Comparison of ENCODE assay signal across 21 cellular contexts in the genomic region with DNA sequence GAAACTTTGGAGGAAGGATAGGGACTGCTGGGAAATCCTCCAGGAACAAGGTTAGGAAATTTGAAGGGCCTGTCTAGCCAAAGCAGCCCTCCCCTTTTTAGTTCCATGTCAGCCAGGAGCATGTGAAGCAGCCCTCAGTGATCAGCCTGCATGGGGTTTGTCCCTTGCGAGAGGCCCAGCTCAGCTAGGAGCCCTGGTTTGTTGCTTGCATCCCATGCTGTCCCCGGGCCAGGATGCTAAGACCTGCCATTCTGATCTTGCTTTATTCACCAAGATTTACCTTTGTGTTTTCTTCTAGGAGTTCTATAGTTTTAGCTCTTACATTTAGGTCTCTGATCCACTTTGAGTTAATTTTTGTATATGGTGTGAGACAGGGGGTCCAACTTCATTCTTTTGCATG. TPM values are rescaled to one million over a fixed set of nuclear protein-coding genes. Genes with fewer than 3 reads are reported as not detected.
DNase-seq lines count a peak whose midpoint lies in the region; ATAC-seq, FAIRE-seq and TF ChIP-seq lines count a peak whose summit lies in the region.
"Had no signal": no experiment of that assay in that cellular context is flagged by ENCODE, and none has a peak within 500 bp of the region (broad histone marks: within the 10 kb centered on the region; RNA-seq: fewer than 3 reads in every experiment).

No MANE protein-coding gene starts in this region.

- no peak overlapping the region for H3K4me3 Mint-ChIP-seq in activated naive CD8-positive, alpha-beta T cell treated with anti-CD3 and anti-CD28 coated beads, Interleukin-2, amount 10 ng/mL, durations not matched to agents 7 days and 5 days
- H3K4me3 Mint-ChIP-seq in activated naive CD8-positive, alpha-beta T cell treated with anti-CD3 and anti-CD28 coated beads, Interleukin-2, amount 50 U/mL, for 24 hours = no peak overlapping the region
- H3K4me3 Mint-ChIP-seq in activated CD8-positive, alpha-beta T cell treated with anti-CD3 and anti-CD28 coated beads for 36 hours = no peak overlapping the region
- H3K4me3 Mint-ChIP-seq: CD8-positive, alpha-beta T cell had no signal

- intact Hi-C loops in activated CD8-positive, alpha-beta T cell treated with anti-CD3 and anti-CD28 coated beads for 36 hours (cut with micrococcal nuclease) = loop anchor here (10.0 kb wide), 1 partner anchor 116 kb away; no protein-coding TSS in a partner anchor

- POLR2A ChIA-PET in activated naive CD8-positive, alpha-beta T cell treated with anti-CD3 and anti-CD28 coated beads, Interleukin-2, amount 10 ng/mL, durations not matched to agents 7 days and 5 days (lab: Charles Lee) = no interaction called here
- POLR2A ChIA-PET in activated CD8-positive, alpha-beta T cell treated with anti-CD3 and anti-CD28 coated beads for 36 hours (lab: Charles Lee) = interaction anchor here (0.9 kb wide), 1 partner anchor 16 kb away, joined by 3 read pairs; no protein-coding TSS in a partner anchor

- H3K36me3 Mint-ChIP-seq in activated naive CD8-positive, alpha-beta T cell treated with anti-CD3 and anti-CD28 coated beads, Interleukin-2, amount 10 ng/mL, durations not matched to agents 7 days and 5 days = peaks cover 15% of the 10 kb centered on the region
- H3K36me3 Mint-ChIP-seq in activated naive CD8-positive, alpha-beta T cell treated with anti-CD3 and anti-CD28 coated beads, Interleukin-2, amount 50 U/mL, for 24 hours (ENCODE audit: low read depth) = peaks cover 8% of the 10 kb centered on the region
- H3K36me3 Mint-ChIP-seq in activated CD8-positive, alpha-beta T cell treated with anti-CD3 and anti-CD28 coated beads for 36 hours (ENCODE audit: low read depth) = peaks cover 9% of the 10 kb centered on the region

- H3K27me3 Mint-ChIP-seq in activated naive CD8-positive, alpha-beta T cell treated with anti-CD3 and anti-CD28 coated beads, Interleukin-2, amount 10 ng/mL, durations not matched to agents 7 days and 5 days = no peaks in the 10 kb centered on the region
- no peaks in the 10 kb centered on the region for H3K27me3 Mint-ChIP-seq in activated naive CD8-positive, alpha-beta T cell treated with anti-CD3 and anti-CD28 coated beads, Interleukin-2, amount 50 U/mL, for 24 hours
- no peaks in the 10 kb centered on the region for H3K27me3 Mint-ChIP-seq in activated CD8-positive, alpha-beta T cell treated with anti-CD3 and anti-CD28 coated beads for 36 hours

- no peak for ATAC-seq in activated naive CD8-positive, alpha-beta T cell treated with anti-CD3 and anti-CD28 coated beads, Interleukin-2, amount 10 ng/mL, durations not matched to agents 7 days and 5 days (ENCODE audit: low read depth)
- ATAC-seq in activated naive CD8-positive, alpha-beta T cell treated with anti-CD3 and anti-CD28 coated beads, Interleukin-2, amount 50 U/mL, for 24 hours = no peak
- peak; percentile 39 for ATAC-seq in activated CD8-positive, alpha-beta T cell treated with anti-CD3 and anti-CD28 coated beads for 36 hours
- ATAC-seq: CD8-positive, alpha-beta T cell; HCT116 had no signal

- TF ChIP-seq CTCF in activated CD8-positive, alpha-beta T cell treated with anti-CD3 and anti-CD28 coated beads for 36 hours (IDR thresholded peaks at IDR 0.05) = no peak

- H3K27ac Mint-ChIP-seq in activated naive CD8-positive, alpha-beta T cell treated with anti-CD3 and anti-CD28 coated beads, Interleukin-2, amount 10 ng/mL, durations not matched to agents 7 days and 5 days = peak overlapping the region; percentile 22
- H3K27ac Mint-ChIP-seq in activated naive CD8-positive, alpha-beta T cell treated with anti-CD3 and anti-CD28 coated beads, Interleukin-2, amount 50 U/mL, for 24 hours = no peak overlapping the region
- H3K27ac Mint-ChIP-seq in activated CD8-positive, alpha-beta T cell treated with anti-CD3 and anti-CD28 coated beads for 36 hours = no peak overlapping the region
- H3K27ac Mint-ChIP-seq: CD8-positive, alpha-beta T cell had no signal

- no peaks in the 10 kb centered on the region for H3K9me3 Mint-ChIP-seq in activated naive CD8-positive, alpha-beta T cell treated with anti-CD3 and anti-CD28 coated beads, Interleukin-2, amount 10 ng/mL, durations not matched to agents 7 days and 5 days
- no peaks in the 10 kb centered on the region for H3K9me3 Mint-ChIP-seq in activated naive CD8-positive, alpha-beta T cell treated with anti-CD3 and anti-CD28 coated beads, Interleukin-2, amount 50 U/mL, for 24 hours
- H3K9me3 Mint-ChIP-seq in activated CD8-positive, alpha-beta T cell treated with anti-CD3 and anti-CD28 coated beads for 36 hours = no peaks in the 10 kb centered on the region
- H3K9me3 Mint-ChIP-seq: CD8-positive, alpha-beta T cell had no signal

- no peak for DNase-seq in activated naive CD8-positive, alpha-beta T cell treated with anti-CD3 and anti-CD28 coated beads, Interleukin-2, amount 10 ng/mL, durations not matched to agents 7 days and 5 days
- no peak for DNase-seq in activated naive CD8-positive, alpha-beta T cell treated with anti-CD3 and anti-CD28 coated beads, Interleukin-2, amount 50 U/mL, for 24 hours
- DNase-seq in activated CD8-positive, alpha-beta T cell treated with anti-CD3 and anti-CD28 coated beads for 36 hours = peak; percentile 16
- DNase-seq in islet precursor cell (peak; percentile 12), urothelium cell line (ENCODE audit: low spot score) (no peak), D341Med (ENCODE audit: low spot score) (no peak), DMS 273 (lab: John Stamatoyannopoulos, UW; ENCODE audit: unreplicated experiment) (no peak)
- DNase-seq: CD8-positive, alpha-beta T cell; GOT3; NCI-H1105; NCI-H146; NCI-H2029; NCI-H226; NCI-H510A treated with DMSO at 0.1 percent for 48 hours; NCI-H748 treated with DMSO at 0.1 percent for 48 hours; SIG-M5 had no signal

- H3K4me1 Mint-ChIP-seq in activated naive CD8-positive, alpha-beta T cell treated with anti-CD3 and anti-CD28 coated beads, Interleukin-2, amount 10 ng/mL, durations not matched to agents 7 days and 5 days = peaks cover 3% of the 10 kb centered on the region
- H3K4me1 Mint-ChIP-seq in activated naive CD8-positive, alpha-beta T cell treated with anti-CD3 and anti-CD28 coated beads, Interleukin-2, amount 50 U/mL, for 24 hours = no peaks in the 10 kb centered on the region
- peaks cover 10% of the 10 kb centered on the region for H3K4me1 Mint-ChIP-seq in activated CD8-positive, alpha-beta T cell treated with anti-CD3 and anti-CD28 coated beads for 36 hours (ENCODE audit: low read depth)

- FAIRE-seq in urothelium cell line (lab: Jason Lieb, UNC) = peak; percentile 32
- FAIRE-seq: GM18507 had no signal

- CTCF ChIA-PET in activated CD8-positive, alpha-beta T cell treated with anti-CD3 and anti-CD28 coated beads for 36 hours (lab: Charles Lee) = interaction anchor here (0.6 to 0.9 kb wide), 2 partner anchors 14 to 107 kb away, joined by 3 read pairs; no protein-coding TSS in a partner anchor

RNA-seq across cellular contexts. Expression of a gene that starts 27.6 kb away (rescaled TPM):
- total RNA-seq in activated naive CD8-positive, alpha-beta T cell treated with anti-CD3 and anti-CD28 coated beads, Interleukin-2, amount 10 ng/mL, durations not matched to agents 7 days and 5 days = 10 to 100 TPM; 22.9 to 26.8 TPM
- total RNA-seq in activated CD8-positive, alpha-beta T cell treated with anti-CD3 and anti-CD28 coated beads for 36 hours = 10 to 100 TPM; 10.5 to 11.8 TPM

RNA-seq across cellular contexts. Expression of a gene that starts 33.1 kb away (rescaled TPM):
- total RNA-seq in activated naive CD8-positive, alpha-beta T cell treated with anti-CD3 and anti-CD28 coated beads, Interleukin-2, amount 10 ng/mL, durations not matched to agents 7 days and 5 days = not detected
- not detected for total RNA-seq in activated CD8-positive, alpha-beta T cell treated with anti-CD3 and anti-CD28 coated beads for 36 hours
- total RNA-seq: A673; CD8-positive, alpha-beta T cell; Daoy; HT1080 had no signal

RNA-seq across cellular contexts. Expression of a gene that starts 48.8 kb away (rescaled TPM):
- total RNA-seq in activated naive CD8-positive, alpha-beta T cell treated with anti-CD3 and anti-CD28 coated beads, Interleukin-2, amount 10 ng/mL, durations not matched to agents 7 days and 5 days = 10 to 100 TPM; 95.9 to 97.4 TPM
- 10 to 100 TPM; 17.9 to 19.8 TPM for total RNA-seq in activated CD8-positive, alpha-beta T cell treated with anti-CD3 and anti-CD28 coated beads for 36 hours

Comparison
In these comparisons a context has a peak if more than half of its experiments do, and no peak if none do; other contexts are left out.
1. DNase-seq: peak in activated CD8-positive, alpha-beta T cell treated with anti-CD3 and anti-CD28 coated beads for 36 hours (single experiment) and islet precursor cell (single experiment); none in activated naive CD8-positive, alpha-beta T cell treated with anti-CD3 and anti-CD28 coated beads, Interleukin-2, amount 10 ng/mL, durations not matched to agents 7 days and 5 days (single experiment), activated naive CD8-positive, alpha-beta T cell treated with anti-CD3 and anti-CD28 coated beads, Interleukin-2, amount 50 U/mL, for 24 hours (single experiment), urothelium cell line (single experiment), D341Med (single experiment) and DMS 273 (single experiment).
2. RNA of a gene that starts 48.8 kb away (total RNA-seq): 95.9 to 97.4 TPM in activated naive CD8-positive, alpha-beta T cell treated with anti-CD3 and anti-CD28 coated beads, Interleukin-2, amount 10 ng/mL, durations not matched to agents 7 days and 5 days; 17.9 to 19.8 TPM in activated CD8-positive, alpha-beta T cell treated with anti-CD3 and anti-CD28 coated beads for 36 hours; every median in the first group is over 4 times any median in the second.